1 cellular context compared by ENCODE assay signal in the genomic region with DNA sequence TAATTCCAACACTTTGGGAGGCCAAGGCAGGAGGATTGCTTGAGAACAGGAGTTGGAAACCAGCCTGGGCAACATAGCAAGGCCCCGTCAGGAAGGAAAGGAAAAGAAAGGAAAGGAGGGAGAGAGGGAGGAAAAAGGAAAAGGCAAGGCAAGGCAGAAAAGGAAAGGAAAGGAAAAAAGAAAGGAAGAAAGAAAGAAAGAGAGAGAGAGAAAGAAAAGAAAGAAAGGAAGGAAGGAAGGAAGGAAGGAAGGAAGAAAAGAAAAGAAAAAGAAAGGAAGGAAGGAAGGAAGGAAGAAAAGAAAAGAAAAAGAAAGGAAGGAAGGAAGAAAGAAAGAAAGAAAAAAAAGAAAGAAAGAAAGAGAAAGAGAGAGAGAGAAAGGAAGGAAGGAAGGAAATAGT.
TF ChIP-seq lines count a peak whose summit lies in the region.

No MANE protein-coding gene starts in this region.

TF ChIP-seq in K562, 482 proteins besides CTCF, POLR2A, EP300 and RAD21:
- peak; percentile 85 for TF ChIP-seq ZNF512 (tag; IDR thresholded peaks at IDR 0.05)
